1 cellular context compared by ENCODE assay signal in the genomic region with DNA sequence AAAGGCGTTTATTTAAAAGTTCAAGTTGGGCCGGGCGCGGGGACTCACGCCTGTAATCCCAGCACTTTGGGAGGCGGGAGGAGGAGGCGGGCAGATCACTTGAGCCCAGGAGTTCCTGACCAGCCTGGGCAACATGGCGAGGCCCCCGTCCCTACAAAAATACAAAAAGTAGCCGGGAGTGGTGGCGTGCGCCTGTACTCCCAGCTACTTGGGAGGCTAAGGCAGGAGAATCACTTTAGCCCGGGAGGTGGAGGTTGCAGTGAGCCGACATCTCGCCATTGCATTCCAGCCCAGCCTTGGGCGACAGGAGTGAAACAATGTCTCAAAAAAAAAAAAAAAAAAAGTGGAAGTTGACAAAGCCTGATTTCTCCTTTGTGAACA.
TF ChIP-seq lines count a peak whose summit lies in the region.

No MANE protein-coding gene starts in this region.

TF ChIP-seq in GM23338, 12 proteins besides CTCF, POLR2A, EP300 and RAD21 (continued from another document):
- no peak for TF ChIP-seq REST (IDR thresholded peaks at IDR 0.05; ENCODE audit: unreplicated experiment)
- no peak for TF ChIP-seq JUNB (IDR thresholded peaks at IDR 0.05; ENCODE audit: unreplicated experiment)
- TF ChIP-seq, protein P1, sequence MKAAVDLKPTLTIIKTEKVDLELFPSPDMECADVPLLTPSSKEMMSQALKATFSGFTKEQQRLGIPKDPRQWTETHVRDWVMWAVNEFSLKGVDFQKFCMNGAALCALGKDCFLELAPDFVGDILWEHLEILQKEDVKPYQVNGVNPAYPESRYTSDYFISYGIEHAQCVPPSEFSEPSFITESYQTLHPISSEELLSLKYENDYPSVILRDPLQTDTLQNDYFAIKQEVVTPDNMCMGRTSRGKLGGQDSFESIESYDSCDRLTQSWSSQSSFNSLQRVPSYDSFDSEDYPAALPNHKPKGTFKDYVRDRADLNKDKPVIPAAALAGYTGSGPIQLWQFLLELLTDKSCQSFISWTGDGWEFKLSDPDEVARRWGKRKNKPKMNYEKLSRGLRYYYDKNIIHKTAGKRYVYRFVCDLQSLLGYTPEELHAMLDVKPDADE (IDR thresholded peaks at IDR 0.05): no peak
- TF ChIP-seq ZNF114 (CRISPR knock-in tag; IDR thresholded peaks at IDR 0.05): no peak
- no peak for TF ChIP-seq EZH2 (IDR thresholded peaks at IDR 0.05; ENCODE audit: low read depth, unreplicated experiment)
- TF ChIP-seq EZH2phosphoT487 (IDR thresholded peaks at IDR 0.05; ENCODE audit: unreplicated experiment): no peak
- TF ChIP-seq, protein P2, sequence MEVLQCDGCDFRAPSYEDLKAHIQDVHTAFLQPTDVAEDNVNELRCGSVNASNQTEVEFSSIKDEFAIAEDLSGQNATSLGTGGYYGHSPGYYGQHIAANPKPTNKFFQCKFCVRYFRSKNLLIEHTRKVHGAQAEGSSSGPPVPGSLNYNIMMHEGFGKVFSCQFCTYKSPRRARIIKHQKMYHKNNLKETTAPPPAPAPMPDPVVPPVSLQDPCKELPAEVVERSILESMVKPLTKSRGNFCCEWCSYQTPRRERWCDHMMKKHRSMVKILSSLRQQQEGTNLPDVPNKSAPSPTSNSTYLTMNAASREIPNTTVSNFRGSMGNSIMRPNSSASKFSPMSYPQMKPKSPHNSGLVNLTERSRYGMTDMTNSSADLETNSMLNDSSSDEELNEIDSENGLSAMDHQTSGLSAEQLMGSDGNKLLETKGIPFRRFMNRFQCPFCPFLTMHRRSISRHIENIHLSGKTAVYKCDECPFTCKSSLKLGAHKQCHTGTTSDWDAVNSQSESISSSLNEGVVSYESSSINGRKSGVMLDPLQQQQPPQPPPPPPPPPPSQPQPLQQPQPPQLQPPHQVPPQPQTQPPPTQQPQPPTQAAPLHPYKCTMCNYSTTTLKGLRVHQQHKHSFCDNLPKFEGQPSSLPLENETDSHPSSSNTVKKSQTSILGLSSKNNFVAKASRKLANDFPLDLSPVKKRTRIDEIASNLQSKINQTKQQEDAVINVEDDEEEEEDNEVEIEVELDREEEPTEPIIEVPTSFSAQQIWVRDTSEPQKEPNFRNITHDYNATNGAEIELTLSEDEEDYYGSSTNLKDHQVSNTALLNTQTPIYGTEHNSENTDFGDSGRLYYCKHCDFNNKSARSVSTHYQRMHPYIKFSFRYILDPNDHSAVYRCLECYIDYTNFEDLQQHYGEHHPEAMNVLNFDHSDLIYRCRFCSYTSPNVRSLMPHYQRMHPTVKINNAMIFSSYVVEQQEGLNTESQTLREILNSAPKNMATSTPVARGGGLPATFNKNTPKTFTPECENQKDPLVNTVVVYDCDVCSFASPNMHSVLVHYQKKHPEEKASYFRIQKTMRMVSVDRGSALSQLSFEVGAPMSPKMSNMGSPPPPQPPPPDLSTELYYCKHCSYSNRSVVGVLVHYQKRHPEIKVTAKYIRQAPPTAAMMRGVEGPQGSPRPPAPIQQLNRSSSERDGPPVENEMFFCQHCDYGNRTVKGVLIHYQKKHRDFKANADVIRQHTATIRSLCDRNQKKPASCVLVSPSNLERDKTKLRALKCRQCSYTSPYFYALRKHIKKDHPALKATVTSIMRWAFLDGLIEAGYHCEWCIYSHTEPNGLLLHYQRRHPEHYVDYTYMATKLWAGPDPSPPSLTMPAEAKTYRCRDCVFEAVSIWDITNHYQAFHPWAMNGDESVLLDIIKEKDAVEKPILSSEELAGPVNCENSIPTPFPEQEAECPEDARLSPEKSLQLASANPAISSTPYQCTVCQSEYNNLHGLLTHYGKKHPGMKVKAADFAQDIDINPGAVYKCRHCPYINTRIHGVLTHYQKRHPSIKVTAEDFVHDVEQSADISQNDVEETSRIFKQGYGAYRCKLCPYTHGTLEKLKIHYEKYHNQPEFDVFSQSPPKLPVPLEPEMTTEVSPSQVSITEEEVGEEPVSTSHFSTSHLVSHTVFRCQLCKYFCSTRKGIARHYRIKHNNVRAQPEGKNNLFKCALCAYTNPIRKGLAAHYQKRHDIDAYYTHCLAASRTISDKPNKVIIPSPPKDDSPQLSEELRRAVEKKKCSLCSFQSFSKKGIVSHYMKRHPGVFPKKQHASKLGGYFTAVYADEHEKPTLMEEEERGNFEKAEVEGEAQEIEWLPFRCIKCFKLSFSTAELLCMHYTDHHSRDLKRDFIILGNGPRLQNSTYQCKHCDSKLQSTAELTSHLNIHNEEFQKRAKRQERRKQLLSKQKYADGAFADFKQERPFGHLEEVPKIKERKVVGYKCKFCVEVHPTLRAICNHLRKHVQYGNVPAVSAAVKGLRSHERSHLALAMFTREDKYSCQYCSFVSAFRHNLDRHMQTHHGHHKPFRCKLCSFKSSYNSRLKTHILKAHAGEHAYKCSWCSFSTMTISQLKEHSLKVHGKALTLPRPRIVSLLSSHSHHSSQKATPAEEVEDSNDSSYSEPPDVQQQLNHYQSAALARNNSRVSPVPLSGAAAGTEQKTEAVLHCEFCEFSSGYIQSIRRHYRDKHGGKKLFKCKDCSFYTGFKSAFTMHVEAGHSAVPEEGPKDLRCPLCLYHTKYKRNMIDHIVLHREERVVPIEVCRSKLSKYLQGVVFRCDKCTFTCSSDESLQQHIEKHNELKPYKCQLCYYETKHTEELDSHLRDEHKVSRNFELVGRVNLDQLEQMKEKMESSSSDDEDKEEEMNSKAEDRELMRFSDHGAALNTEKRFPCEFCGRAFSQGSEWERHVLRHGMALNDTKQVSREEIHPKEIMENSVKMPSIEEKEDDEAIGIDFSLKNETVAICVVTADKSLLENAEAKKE (CRISPR knock-in tag; IDR thresholded peaks at IDR 0.05): no peak
- no peak for TF ChIP-seq POLR2AphosphoS5 (IDR thresholded peaks at IDR 0.05; ENCODE audit: low read depth)
- TF ChIP-seq NANOG (IDR thresholded peaks at IDR 0.05; ENCODE audit: borderline replicate concordance): no peak
- no peak for TF ChIP-seq CREB1 (CRISPR knock-in tag; IDR thresholded peaks at IDR 0.05; ENCODE audit: low read depth)
- no peak for TF ChIP-seq STAT1 (IDR thresholded peaks at IDR 0.05; ENCODE audit: unreplicated experiment)
